19 cellular contexts compared by ENCODE assay signal in the genomic region with DNA sequence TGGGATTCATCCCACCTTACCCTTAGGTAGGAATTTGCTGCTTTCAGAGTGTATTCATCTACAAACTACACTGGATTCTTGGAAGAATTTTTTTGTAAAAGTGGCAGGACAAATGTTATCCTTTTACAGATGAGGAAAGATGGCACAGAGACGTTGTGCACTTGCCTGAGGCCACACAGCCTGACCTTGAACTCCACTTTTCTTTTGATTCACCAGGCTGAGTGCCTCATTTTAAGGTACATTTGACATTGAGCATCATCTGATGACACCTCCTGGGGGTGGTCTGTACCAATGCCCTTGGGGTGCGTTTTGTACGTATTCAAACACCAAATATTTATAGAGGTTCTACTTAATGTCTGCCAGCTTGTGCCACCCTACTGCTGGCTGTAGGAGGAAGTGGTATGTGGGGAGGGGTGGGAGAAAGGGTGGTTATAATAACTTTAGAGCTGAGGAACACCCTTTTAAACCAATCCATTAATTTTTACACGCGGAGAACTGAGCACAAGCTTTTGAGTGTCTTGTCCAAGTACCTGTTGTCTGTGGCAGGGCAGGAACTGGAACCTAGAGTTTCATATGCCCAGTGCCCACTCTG. TPM values are rescaled to one million over a fixed set of nuclear protein-coding genes. Genes with fewer than 3 reads are reported as not detected.
DNase-seq lines count a peak whose midpoint lies in the region; ATAC-seq and TF ChIP-seq lines count a peak whose summit lies in the region.
"Had no signal": no experiment of that assay in that cellular context is flagged by ENCODE, and none has a peak within 500 bp of the region (broad histone marks: within the 10 kb centered on the region; RNA-seq: fewer than 3 reads in every experiment).

No MANE protein-coding gene starts in this region.

- CTCF ChIA-PET in activated naive CD4-positive, alpha-beta T cell treated with anti-CD3 and anti-CD28 coated beads, Interleukin-2, amount 10 ng/mL, durations not matched to agents 7 days and 5 days (lab: Charles Lee) = no interaction called here
- CTCF ChIA-PET in activated CD8-positive, alpha-beta T cell treated with anti-CD3 and anti-CD28 coated beads for 36 hours (lab: Charles Lee) = interaction anchor here (0.7 to 1.4 kb wide), 3 partner anchors 9 to 70 kb away, joined by 3 to 5 read pairs (median 3); a partner anchor contains a TSS

- H3K4me3 ChIP-seq in iPS-18a (ENCODE audit: low read length) (peak overlapping the region; percentile 29), neuronal stem cell (ENCODE audit: low read length in 2 of 2) (peak overlapping the region in 1 of 2 donors; percentile 7), dorsolateral prefrontal cortex (no peak overlapping the region)
- H3K4me3 ChIP-seq: A549, ovary, stomach, upper lobe of left lung had no signal

- no peak overlapping the region for H3K4ac ChIP-seq in neuronal stem cell (ENCODE audit: low read length)

- H3K36me3 ChIP-seq in iPS-18a (ENCODE audit: control insufficient read depth, low read depth, low read length) (no peaks in the 10 kb centered on the region), neuronal stem cell (replicated peaks in 1 of 2; ENCODE audit: control insufficient read depth in 2 of 2, insufficient read depth in 2 of 2, low read length in 2 of 2) (peaks cover 0 to 69% of the 10 kb centered on the region in 2 donors)
- H3K36me3 ChIP-seq: ovary, stomach, upper lobe of left lung had no signal

- no peak overlapping the region for H2AFZ ChIP-seq in neuronal stem cell (ENCODE audit: low read length)

- H3K9ac ChIP-seq in iPS-18a (ENCODE audit: low read length) (peak overlapping the region; percentile 46), neuronal stem cell (ENCODE audit: low read depth, low read length, poor library complexity) (no peak overlapping the region)

- no peak overlapping the region for H2BK5ac ChIP-seq in neuronal stem cell (ENCODE audit: low read length)

- H2BK15ac ChIP-seq in neuronal stem cell (ENCODE audit: low read length) = no peak overlapping the region

- peak overlapping the region; percentile 46 for H3K4me2 ChIP-seq in neuronal stem cell (ENCODE audit: insufficient read depth, low read length, poor library complexity, severe bottlenecking)
- H3K4me2 ChIP-seq: A549 had no signal

- H3K9me3 ChIP-seq in iPS-18a (ENCODE audit: control insufficient read depth, low read depth, low read length) (no peaks in the 10 kb centered on the region), neuronal stem cell (replicated peaks in 1 of 2; ENCODE audit: control insufficient read depth in 2 of 2, insufficient read depth in 1 of 2, low read depth in 1 of 2, low read length in 2 of 2) (peaks cover 0 to 33% of the 10 kb centered on the region in 2 donors)
- H3K9me3 ChIP-seq: A549, ovary, stomach, upper lobe of left lung had no signal

- no peak overlapping the region for H2AK5ac ChIP-seq in neuronal stem cell (ENCODE audit: low read depth, low read length)

- no peak overlapping the region for H3K4me3 Mint-ChIP-seq in activated naive CD4-positive, alpha-beta T cell treated with anti-CD3 and anti-CD28 coated beads, Interleukin-2, amount 50 U/mL, for 24 hours
- H3K4me3 Mint-ChIP-seq in activated naive CD4-positive, alpha-beta T cell treated with anti-CD3 and anti-CD28 coated beads, Interleukin-2, amount 10 ng/mL, durations not matched to agents 7 days and 5 days = no peak overlapping the region
- H3K4me3 Mint-ChIP-seq in activated CD8-positive, alpha-beta T cell treated with anti-CD3 and anti-CD28 coated beads for 36 hours = no peak overlapping the region

- no peak for TF ChIP-seq CTCF in activated CD8-positive, alpha-beta T cell treated with anti-CD3 and anti-CD28 coated beads for 36 hours (IDR thresholded peaks at IDR 0.05)
- no peak for TF ChIP-seq CTCF in dorsolateral prefrontal cortex (IDR thresholded peaks at IDR 0.05 in 54 of 56, conservative IDR thresholded peaks at IDR 0.05 in 2 of 56; ENCODE audit: low read depth in 1 of 56, partially characterized antibody in 56 of 56)

- H3K27me3 ChIP-seq in iPS-18a (ENCODE audit: control insufficient read depth, insufficient read depth, low read length) (no peaks in the 10 kb centered on the region), neuronal stem cell (ENCODE audit: control insufficient read depth in 3 of 3, insufficient read depth in 3 of 3, low read depth in 1 of 3, low read length in 3 of 3) (no peaks in the 10 kb centered on the region), dorsolateral prefrontal cortex (peaks cover 0 to 26% (median 2%) of the 10 kb centered on the region in 45 donors)
- H3K27me3 ChIP-seq: ovary, stomach, upper lobe of left lung had no signal

- H4K8ac ChIP-seq in neuronal stem cell (ENCODE audit: low read depth, low read length) = no peak overlapping the region

- no peaks in the 10 kb centered on the region for H3K9me3 Mint-ChIP-seq in activated naive CD4-positive, alpha-beta T cell treated with anti-CD3 and anti-CD28 coated beads, Interleukin-2, amount 50 U/mL, for 24 hours
- H3K9me3 Mint-ChIP-seq in activated naive CD4-positive, alpha-beta T cell treated with anti-CD3 and anti-CD28 coated beads, Interleukin-2, amount 10 ng/mL, durations not matched to agents 7 days and 5 days = peaks cover 2% of the 10 kb centered on the region
- H3K9me3 Mint-ChIP-seq in activated CD8-positive, alpha-beta T cell treated with anti-CD3 and anti-CD28 coated beads for 36 hours = peaks cover 2% of the 10 kb centered on the region

- no peak overlapping the region for H3K14ac ChIP-seq in neuronal stem cell (ENCODE audit: low read length)

- ATAC-seq in activated CD8-positive, alpha-beta T cell treated with anti-CD3 and anti-CD28 coated beads for 36 hours = no peak
- ATAC-seq in HG03045 (IDR thresholded peaks at IDR 0.05; ENCODE audit: unreplicated experiment) = no peak
- ATAC-seq: A549, HCT116 had no signal

- H3K36me3 Mint-ChIP-seq in activated naive CD4-positive, alpha-beta T cell treated with anti-CD3 and anti-CD28 coated beads, Interleukin-2, amount 50 U/mL, for 24 hours = peaks cover 12% of the 10 kb centered on the region
- H3K36me3 Mint-ChIP-seq in activated naive CD4-positive, alpha-beta T cell treated with anti-CD3 and anti-CD28 coated beads, Interleukin-2, amount 10 ng/mL, durations not matched to agents 7 days and 5 days = peaks cover 25% of the 10 kb centered on the region
- peaks cover 6% of the 10 kb centered on the region for H3K36me3 Mint-ChIP-seq in activated CD8-positive, alpha-beta T cell treated with anti-CD3 and anti-CD28 coated beads for 36 hours (ENCODE audit: low read depth)

- intact Hi-C loops in activated CD8-positive, alpha-beta T cell treated with anti-CD3 and anti-CD28 coated beads for 36 hours (cut with micrococcal nuclease) = no loop called here
- intact Hi-C loops in dorsolateral prefrontal cortex (cut with DNase I) = no loop called here

- POLR2A ChIA-PET in activated CD8-positive, alpha-beta T cell treated with anti-CD3 and anti-CD28 coated beads for 36 hours (lab: Charles Lee) = interaction anchor here (1.2 kb wide), 2 partner anchors 12 to 30 kb away, joined by 3 read pairs; no protein-coding TSS in a partner anchor

- H3K27ac ChIP-seq in iPS-18a (ENCODE audit: low read length) (peak overlapping the region; percentile 33), neuronal stem cell (replicated peaks; ENCODE audit: low read length) (peak overlapping the region; percentile 91), dorsolateral prefrontal cortex (peak overlapping the region in 3 of 59 donors; percentile 5 to 42 (median 30))
- H3K27ac ChIP-seq: A549, C4-2B, ovary, upper lobe of left lung had no signal

- peaks cover 91% of the 10 kb centered on the region for H3K4me1 Mint-ChIP-seq in activated naive CD4-positive, alpha-beta T cell treated with anti-CD3 and anti-CD28 coated beads, Interleukin-2, amount 50 U/mL, for 24 hours
- peaks cover 59% of the 10 kb centered on the region for H3K4me1 Mint-ChIP-seq in activated naive CD4-positive, alpha-beta T cell treated with anti-CD3 and anti-CD28 coated beads, Interleukin-2, amount 10 ng/mL, durations not matched to agents 7 days and 5 days
- H3K4me1 Mint-ChIP-seq in activated CD8-positive, alpha-beta T cell treated with anti-CD3 and anti-CD28 coated beads for 36 hours (ENCODE audit: low read depth) = peaks cover 78% of the 10 kb centered on the region

- H2BK120ac ChIP-seq in neuronal stem cell (ENCODE audit: low read depth, low read length) = no peak overlapping the region

- H3K18ac ChIP-seq in neuronal stem cell (ENCODE audit: low read length) = peak overlapping the region; percentile 29

- peak overlapping the region; percentile 31 for H4K91ac ChIP-seq in neuronal stem cell (ENCODE audit: low read depth, low read length, poor library complexity)

- H3K4me1 ChIP-seq in iPS-18a (ENCODE audit: control insufficient read depth, low read depth, low read length) (peaks cover 31% of the 10 kb centered on the region), neuronal stem cell (ENCODE audit: control insufficient read depth in 2 of 2, insufficient read depth in 1 of 2, low read depth in 1 of 2, low read length in 2 of 2) (peaks cover 36 to 37% of the 10 kb centered on the region in 2 donors)

- no peak for DNase-seq in activated naive CD4-positive, alpha-beta T cell treated with anti-CD3 and anti-CD28 coated beads, Interleukin-2, amount 10 ng/mL, durations not matched to agents 7 days and 5 days
- DNase-seq in activated CD8-positive, alpha-beta T cell treated with anti-CD3 and anti-CD28 coated beads for 36 hours = no peak
- DNase-seq in neuronal stem cell (ENCODE audit: low spot score) (no peak), dorsolateral prefrontal cortex (no peak), retina (no peak)
- DNase-seq: activated CD4-positive, alpha-beta T cell treated with anti-CD3 and anti-CD28 coated beads, Interleukin-2, amount 50 U/mL, for 48 hours; midbrain; NCI-H1105 treated with DMSO at 0.1 percent for 48 hours; NCI-H510A treated with DMSO at 0.1 percent for 48 hours; stimulated activated CD4-positive, alpha-beta T cell treated with anti-CD3 and anti-CD28 coated beads, Interleukin-1b, Interleukin-23, amount 100 ng/mL, for 48 hours; stomach; upper lobe of left lung had no signal

- H3K23ac ChIP-seq in neuronal stem cell (ENCODE audit: low read depth, low read length, poor library complexity) = no peak overlapping the region

- no peaks in the 10 kb centered on the region for H3K79me1 ChIP-seq in neuronal stem cell (ENCODE audit: low read depth, low read length)

- no peak overlapping the region for H2BK12ac ChIP-seq in neuronal stem cell (ENCODE audit: low read length)

- peak overlapping the region; percentile 55 for H3K27ac Mint-ChIP-seq in activated naive CD4-positive, alpha-beta T cell treated with anti-CD3 and anti-CD28 coated beads, Interleukin-2, amount 50 U/mL, for 24 hours
- no peak overlapping the region for H3K27ac Mint-ChIP-seq in activated naive CD4-positive, alpha-beta T cell treated with anti-CD3 and anti-CD28 coated beads, Interleukin-2, amount 10 ng/mL, durations not matched to agents 7 days and 5 days
- peak overlapping the region; percentile 30 for H3K27ac Mint-ChIP-seq in activated CD8-positive, alpha-beta T cell treated with anti-CD3 and anti-CD28 coated beads for 36 hours

- no peaks in the 10 kb centered on the region for H3K27me3 Mint-ChIP-seq in activated naive CD4-positive, alpha-beta T cell treated with anti-CD3 and anti-CD28 coated beads, Interleukin-2, amount 50 U/mL, for 24 hours
- no peaks in the 10 kb centered on the region for H3K27me3 Mint-ChIP-seq in activated naive CD4-positive, alpha-beta T cell treated with anti-CD3 and anti-CD28 coated beads, Interleukin-2, amount 10 ng/mL, durations not matched to agents 7 days and 5 days
- H3K27me3 Mint-ChIP-seq in activated CD8-positive, alpha-beta T cell treated with anti-CD3 and anti-CD28 coated beads for 36 hours = no peaks in the 10 kb centered on the region

- no CpG with 5 or more reads among the region's 5 CpGs for WGBS in neuronal stem cell (ENCODE audit: extremely low coverage in 2 of 2, insufficient read length in 2 of 2, insufficient replicate concordance in 1 of 2), 2 donors

RNA-seq across cellular contexts. Expression of a gene that starts 29.1 kb away (rescaled TPM):
- 1 to 10 TPM; 4.9 to 5.1 TPM for total RNA-seq in activated CD8-positive, alpha-beta T cell treated with anti-CD3 and anti-CD28 coated beads for 36 hours
- 17.6 TPM for polyA plus RNA-seq in neuronal stem cell (2013, experiment 1 of 2)
- polyA plus RNA-seq in neuronal stem cell (2013, experiment 2 of 2) = 18.0 TPM
- total RNA-seq in dorsolateral prefrontal cortex = 10 to 100 TPM in 1 of 120 experiments, 1 to 10 TPM in 110, under 1 TPM in 9; 0.41 to 18.5 (median 1.9) TPM
